8 cellular contexts compared by ENCODE assay signal in genomic region chr2:98476192-98476868, GRCh38. TPM values are rescaled to one million over a fixed set of nuclear protein-coding genes. Genes with fewer than 3 reads are reported as not detected.
DNase-seq lines count a peak whose midpoint lies in the region; ATAC-seq lines count a peak whose summit lies in the region.
"Had no signal": no experiment of that assay in that cellular context is flagged by ENCODE, and none has a peak within 500 bp of the region (broad histone marks: within the 10 kb centered on the region; RNA-seq: fewer than 3 reads in every experiment).

No MANE protein-coding gene starts in this region.

- ATAC-seq in GM18907 (IDR thresholded peaks at IDR 0.05; ENCODE audit: unreplicated experiment) (peak; percentile 36), HG03520 (IDR thresholded peaks at IDR 0.05; ENCODE audit: unreplicated experiment) (no peak), HG03045 (IDR thresholded peaks at IDR 0.05; ENCODE audit: unreplicated experiment) (no peak)

- DNase-seq in D341Med (ENCODE audit: low spot score) (peak; percentile 81), NCI-H345 (lab: John Stamatoyannopoulos, UW) (peak; percentile 70), kidney tubule cell (ENCODE audit: low spot score) (peak; percentile 58), SK-N-DZ (ENCODE audit: low spot score) (no peak)
- DNase-seq: stimulated activated CD4-positive, alpha-beta T cell treated with anti-CD3 and anti-CD28 coated beads, Interleukin-2, amount 100 ng/mL, for 24 hours had no signal

RNA-seq across cellular contexts. Expression of gene INPP4A, which starts 31.7 kb away (rescaled TPM):
- polyA plus RNA-seq in SK-N-DZ (2014; cell fraction: cytosol; rRNA removed), result 15.9 and 17.4 TPM in 2 replicates
- 18.6 and 39.3 TPM in 2 replicates for polyA plus RNA-seq in SK-N-DZ (2014; cell fraction: nucleus; rRNA removed)
